8 cellular contexts compared by ENCODE assay signal in genomic region chr16:55465077-55465896, GRCh38. TPM values are rescaled to one million over a fixed set of nuclear protein-coding genes. Genes with fewer than 3 reads are reported as not detected.
DNase-seq lines count a peak whose midpoint lies in the region; ATAC-seq and TF ChIP-seq lines count a peak whose summit lies in the region.

No MANE protein-coding gene starts in this region.

- H3K4me1 ChIP-seq in CD8-positive, alpha-beta T cell (ENCODE audit: insufficient read depth, low read length), result no peaks in the 10 kb centered on the region

- intact Hi-C loops in CD8-positive, alpha-beta T cell (cut with DNase I, micrococcal nuclease), result loop anchor here (1.0 to 10.0 kb wide), 7 partner anchors 236 to 1914 kb away; no protein-coding TSS in a partner anchor
- intact Hi-C loops in dorsolateral prefrontal cortex (cut with DNase I), result loop anchor here (1.0 to 10.0 kb wide), 4 partner anchors 30 to 377 kb away; no protein-coding TSS in a partner anchor

- H3K36me3 ChIP-seq in CD8-positive, alpha-beta T cell (ENCODE audit: insufficient read depth, low read length), result no peaks in the 10 kb centered on the region

- no peak overlapping the region for H3K4me3 Mint-ChIP-seq in CD8-positive, alpha-beta T cell

- peak; percentile 96 for TF ChIP-seq CTCF in CD8-positive, alpha-beta T cell (IDR thresholded peaks at IDR 0.05)
- peak; percentile 99 to 100 (median 100) for TF ChIP-seq CTCF in dorsolateral prefrontal cortex (IDR thresholded peaks at IDR 0.05 in 54 of 56, conservative IDR thresholded peaks at IDR 0.05 in 2 of 56; ENCODE audit: low read depth in 1 of 56, partially characterized antibody in 56 of 56)

- H3K27me3 Mint-ChIP-seq in CD8-positive, alpha-beta T cell (ENCODE audit: low read depth), result no peaks in the 10 kb centered on the region

- no peaks in the 10 kb centered on the region for H3K9me3 ChIP-seq in CD8-positive, alpha-beta T cell (ENCODE audit: low read length)

- no peak overlapping the region for H3K27ac Mint-ChIP-seq in CD8-positive, alpha-beta T cell

- no peak overlapping the region for H3K4me3 ChIP-seq in CD8-positive, alpha-beta T cell (ENCODE audit: low read depth, low read length)
- peak overlapping the region in 22 of 59 donors; percentile 1 to 50 (median 26) for H3K4me3 ChIP-seq in dorsolateral prefrontal cortex

- no peaks in the 10 kb centered on the region for H3K36me3 Mint-ChIP-seq in CD8-positive, alpha-beta T cell

- CTCF ChIA-PET in CD8-positive, alpha-beta T cell (lab: Charles Lee), result interaction anchor here (0.6 to 2.0 kb wide), 23 partner anchors 8 to 1915 kb away, joined by 3 to 13 read pairs (median 4); no protein-coding TSS in a partner anchor

- no peaks in the 10 kb centered on the region for H3K9me3 Mint-ChIP-seq in CD8-positive, alpha-beta T cell

- peak; percentile 56 to 85 (median 74) for DNase-seq in CD8-positive, alpha-beta T cell
- peak; percentile 13 for DNase-seq in NCI-H526 treated with DMSO at 0.1 percent for 48 hours (lab: John Stamatoyannopoulos, UW)
- DNase-seq in activated CD4-positive, alpha-beta T cell treated with anti-CD3 and anti-CD28 coated beads, Interleukin-2, amount 50 U/mL, for 1 hour, result peak; percentile 82
- DNase-seq in dorsolateral prefrontal cortex, result peak; percentile 79 to 93 (median 88)
- DNase-seq in lung microvascular endothelial cell (ENCODE audit: low read depth in 2 of 2), result peak; percentile 84 to 88
- peak; percentile 74 for DNase-seq in stimulated activated CD8-positive, alpha-beta memory T cell treated with anti-CD3 and anti-CD28 coated beads, Interleukin-15, amount 100 ng/mL, for 1 hour (ENCODE audit: low read depth)

- H3K4me1 Mint-ChIP-seq in CD8-positive, alpha-beta T cell (ENCODE audit: low read depth), result no peaks in the 10 kb centered on the region

- POLR2A ChIA-PET in CD8-positive, alpha-beta T cell (lab: Charles Lee), result no interaction called here

- no peaks in the 10 kb centered on the region for H3K27me3 ChIP-seq in CD8-positive, alpha-beta T cell (ENCODE audit: insufficient read depth, low read length)
- no peaks in the 10 kb centered on the region for H3K27me3 ChIP-seq in dorsolateral prefrontal cortex

- ATAC-seq in CD8-positive, alpha-beta T cell, result peak; percentile 95
- ATAC-seq in GM19328 (IDR thresholded peaks at IDR 0.05; ENCODE audit: unreplicated experiment), result peak; percentile 94
- ATAC-seq in HG03378 (IDR thresholded peaks at IDR 0.05; ENCODE audit: unreplicated experiment), result peak; percentile 96

- H3K27ac ChIP-seq in CD8-positive, alpha-beta T cell (ENCODE audit: low read depth, low read length), result no peak overlapping the region
- H3K27ac ChIP-seq in dorsolateral prefrontal cortex, result no peak overlapping the region

RNA-seq across cellular contexts. Expression of gene MMP2, which starts 13.7 kb away (rescaled TPM):
- not detected for total RNA-seq in CD8-positive, alpha-beta T cell
- total RNA-seq in dorsolateral prefrontal cortex (10 to 100 TPM in 6 of 120 experiments, 1 to 10 TPM in 114; 1.1 to 13.3 (median 4.3) TPM), lung microvascular endothelial cell (14.1 and 24.4 TPM in 2 replicates)

RNA-seq across cellular contexts. Expression of gene LPCAT2, which starts 43.6 kb away (rescaled TPM):
- total RNA-seq in CD8-positive, alpha-beta T cell, result not detected
- total RNA-seq in dorsolateral prefrontal cortex (10 to 100 TPM in 88 of 120 experiments, 1 to 10 TPM in 32; 3.1 to 28.7 (median 11.7) TPM), lung microvascular endothelial cell (2.8 and 8.7 TPM in 2 replicates)

Comparison
In these comparisons a context has a peak if more than half of its experiments do, and no peak if none do; other contexts are left out.
1. DNase-seq: peak in every context shown above with its lines; median percentile 88 in dorsolateral prefrontal cortex; 86 in lung microvascular endothelial cell; 82 in activated CD4-positive, alpha-beta T cell treated with anti-CD3 and anti-CD28 coated beads, Interleukin-2, amount 50 U/mL, for 1 hour; 74 in CD8-positive, alpha-beta T cell; 74 in stimulated activated CD8-positive, alpha-beta memory T cell treated with anti-CD3 and anti-CD28 coated beads, Interleukin-15, amount 100 ng/mL, for 1 hour; 13 in NCI-H526 treated with DMSO at 0.1 percent for 48 hours.